19 cellular contexts compared by ENCODE assay signal in the genomic region with DNA sequence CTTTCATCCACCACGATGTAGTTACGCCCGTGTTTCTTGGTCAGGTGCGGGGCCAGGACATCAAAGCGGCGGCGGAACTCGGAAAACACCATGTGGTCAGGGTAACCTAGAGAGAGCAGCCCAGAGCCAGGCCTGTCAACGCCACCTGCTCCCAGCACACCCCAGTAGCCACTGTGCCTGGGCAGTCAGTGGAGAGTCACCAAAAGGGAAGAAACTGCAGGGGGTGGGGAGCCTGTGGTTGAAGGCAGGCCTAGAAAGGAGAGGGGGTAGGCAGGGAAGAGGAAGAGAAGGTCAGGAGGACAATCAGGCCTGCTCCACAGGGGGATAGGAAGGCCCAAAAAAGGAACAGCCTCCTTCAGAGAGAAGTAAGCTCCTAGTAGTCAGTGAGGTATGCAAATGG.
DNase-seq lines count a peak whose midpoint lies in the region; ATAC-seq and TF ChIP-seq lines count a peak whose summit lies in the region.
"Had no signal": no experiment of that assay in that cellular context is flagged by ENCODE, and none has a peak within 500 bp of the region (broad histone marks: within the 10 kb centered on the region; RNA-seq: fewer than 3 reads in every experiment).

No MANE protein-coding gene starts in this region.

- peaks cover 0 to 10% of the 10 kb centered on the region in 2 donors for H3K4me1 ChIP-seq in breast epithelium
- peaks cover 0 to 2% of the 10 kb centered on the region in 2 donors for H3K4me1 ChIP-seq in lung (ENCODE audit: control insufficient read depth in 2 of 2, insufficient read depth in 2 of 2, low read length in 2 of 2)
- peaks cover 43 to 84% (median 78%) of the 10 kb centered on the region in 3 donors for H3K4me1 ChIP-seq in skeletal muscle tissue (ENCODE audit: control insufficient read depth in 3 of 3, insufficient read depth in 3 of 3, low read length in 3 of 3)

- H3K27ac ChIP-seq in breast epithelium (no peak overlapping the region), lung (ENCODE audit: low read depth in 1 of 2, low read length in 1 of 2) (peak overlapping the region in 1 of 2 donors; percentile 52), skeletal muscle tissue (ENCODE audit: low read depth, low read length) (peak overlapping the region; percentile 82)

- no peak for DNase-seq in MCF 10A (ENCODE audit: unreplicated experiment)
- DNase-seq in breast epithelium (ENCODE audit: low spot score in 2 of 2), result no peak
- DNase-seq in SKM-1 treated with dmso at 0.1 percent for 144 hours (lab: John Stamatoyannopoulos, UW; ENCODE audit: unreplicated experiment), result peak; percentile 40
- DNase-seq in lung (ENCODE audit: low spot score), result peak; percentile 32
- no peak for DNase-seq in omental fat pad (ENCODE audit: low spot score)
- no peak for DNase-seq in GOT3 (lab: John Stamatoyannopoulos, UW)
- DNase-seq: ACHN; activated CD4-positive, alpha-beta T cell treated with anti-CD3 and anti-CD28 coated beads for 1 hour; activated effector memory CD4-positive, alpha-beta T cell treated with Interleukin-2 at 50 U/mL for 16 hours; CD8-positive, alpha-beta T cell; erythroblast; H7; left cardiac atrium; NCI-H2029; NCI-H446; stimulated activated naive CD4-positive, alpha-beta T cell; T-helper 2 cell had no signal

- H3K27ac Mint-ChIP-seq in MCF 10A (ENCODE audit: low read depth, unreplicated experiment), result peak overlapping the region; percentile 65
- H3K27ac Mint-ChIP-seq: CD8-positive, alpha-beta T cell had no signal

- peaks cover 24% of the 10 kb centered on the region for H3K4me1 Mint-ChIP-seq in MCF 10A (ENCODE audit: insufficient read depth, unreplicated experiment)

- ATAC-seq in lung (ENCODE audit: insufficient read depth, low FRiP score) (no peak), omental fat pad (ENCODE audit: low FRiP score) (no peak), HG03378 (IDR thresholded peaks at IDR 0.05; ENCODE audit: unreplicated experiment) (no peak)
- ATAC-seq: CD8-positive, alpha-beta T cell had no signal

- no peak for TF ChIP-seq CTCF in MCF 10A (IDR thresholded peaks at IDR 0.05; ENCODE audit: unreplicated experiment)
- no peak for TF ChIP-seq CTCF in breast epithelium (IDR thresholded peaks at IDR 0.05)
- no peak for TF ChIP-seq CTCF in lung (IDR thresholded peaks at IDR 0.05; ENCODE audit: control extremely low read depth, extremely low read depth)
- no peak for TF ChIP-seq CTCF in omental fat pad (IDR thresholded peaks at IDR 0.05)

- no peaks in the 10 kb centered on the region for H3K9me3 Mint-ChIP-seq in MCF 10A (ENCODE audit: unreplicated experiment)
- H3K9me3 Mint-ChIP-seq: CD8-positive, alpha-beta T cell had no signal

- CTCF ChIA-PET in MCF 10A (lab: Yijun Ruan, JAX), result interaction anchor here (0.7 to 0.9 kb wide), 2 partner anchors 9 to 141 kb away, joined by 3 read pairs; no protein-coding TSS in a partner anchor

- H3K4me3 Mint-ChIP-seq in MCF 10A (ENCODE audit: unreplicated experiment), result no peak overlapping the region
- H3K4me3 Mint-ChIP-seq: CD8-positive, alpha-beta T cell had no signal

- H3K27me3 ChIP-seq in breast epithelium (no peaks in the 10 kb centered on the region), lung (ENCODE audit: control insufficient read depth, insufficient read depth) (no peaks in the 10 kb centered on the region), skeletal muscle tissue (ENCODE audit: control insufficient read depth in 3 of 3, insufficient read depth in 3 of 3, low read length in 3 of 3) (no peaks in the 10 kb centered on the region)

- no peak for TF ChIP-seq POLR2A in breast epithelium (IDR thresholded peaks at IDR 0.05)

- 92 to 93% methylated on average over 9 of the region's 9 CpGs for WGBS in lung, 2 donors

- POLR2A ChIA-PET in MCF 10A (lab: Yijun Ruan, JAX), result no interaction called here

- H3K4me3 ChIP-seq in breast epithelium, result no peak overlapping the region
- no peak overlapping the region for H3K4me3 ChIP-seq in lung
- no peak overlapping the region for H3K4me3 ChIP-seq in skeletal muscle tissue (ENCODE audit: low read length in 3 of 3)

- BruUV-seq in MCF 10A (replicated peaks; lab: Mats Ljungman, UMichigan), result no TSS peak

- H3K36me3 Mint-ChIP-seq in MCF 10A (ENCODE audit: insufficient read depth, unreplicated experiment), result peaks cover 22% of the 10 kb centered on the region

- no peaks in the 10 kb centered on the region for H3K36me3 ChIP-seq in breast epithelium
- peaks cover 8 to 55% of the 10 kb centered on the region in 2 donors for H3K36me3 ChIP-seq in lung (ENCODE audit: control insufficient read depth in 2 of 2, insufficient read depth in 2 of 2, low read length in 2 of 2)
- peaks cover 72 to 80% (median 74%) of the 10 kb centered on the region in 3 donors for H3K36me3 ChIP-seq in skeletal muscle tissue (ENCODE audit: control insufficient read depth in 3 of 3, insufficient read depth in 3 of 3, low read length in 3 of 3)

- H3K27me3 Mint-ChIP-seq in MCF 10A (ENCODE audit: insufficient read depth, unreplicated experiment), result no peaks in the 10 kb centered on the region

- intact Hi-C loops in MCF 10A (cut with micrococcal nuclease) (no loop called here), breast epithelium (cut with DNase I; ENCODE audit: low total_unique reads) (no loop called here)

- H3K9ac ChIP-seq in skeletal muscle tissue (ENCODE audit: low read depth in 1 of 3, low read length in 3 of 3), result peak overlapping the region in 1 of 3 donors; percentile 69

- H3K9me3 ChIP-seq in breast epithelium, result no peaks in the 10 kb centered on the region
- no peaks in the 10 kb centered on the region for H3K9me3 ChIP-seq in lung (ENCODE audit: control insufficient read depth in 2 of 2, insufficient read depth in 1 of 2, low read length in 1 of 2)
- H3K9me3 ChIP-seq in skeletal muscle tissue (ENCODE audit: control insufficient read depth in 3 of 3, low read length in 3 of 3), result no peaks in the 10 kb centered on the region

Comparison
In these comparisons a context has a peak if more than half of its experiments do, and no peak if none do; other contexts are left out.
1. DNase-seq: peak in SKM-1 treated with dmso at 0.1 percent for 144 hours (single experiment) and lung (single experiment); none in MCF 10A (single experiment), breast epithelium (0 of 2), omental fat pad (single experiment) and GOT3 (single experiment).